8 cellular contexts compared by ENCODE assay signal in genomic region chr3:196868297-196868661, GRCh38. TPM values are rescaled to one million over a fixed set of nuclear protein-coding genes. Genes with fewer than 3 reads are reported as not detected.
DNase-seq lines count a peak whose midpoint lies in the region; ATAC-seq and TF ChIP-seq lines count a peak whose summit lies in the region.

No MANE protein-coding gene starts in this region.

- no peaks in the 10 kb centered on the region for H3K9me3 ChIP-seq in parathyroid adenoma (ENCODE audit: control insufficient read depth, low read length)

- peaks cover 9% of the 10 kb centered on the region for H3K4me1 ChIP-seq in parathyroid adenoma

- H3K4me3 ChIP-seq in parathyroid adenoma (ENCODE audit: low read depth, low read length): peak overlapping the region; percentile 90

- peaks cover 2% of the 10 kb centered on the region for H3K9me3 Mint-ChIP-seq in activated naive CD4-positive, alpha-beta T cell treated with anti-CD3 and anti-CD28 coated beads for 36 hours

- H3K27me3 ChIP-seq in parathyroid adenoma (ENCODE audit: control insufficient read depth, insufficient read depth, low read length): no peaks in the 10 kb centered on the region

- H2AFZ ChIP-seq in parathyroid adenoma: peak overlapping the region; percentile 74

- H3K27me3 Mint-ChIP-seq in activated naive CD4-positive, alpha-beta T cell treated with anti-CD3 and anti-CD28 coated beads for 36 hours (ENCODE audit: low read depth): no peaks in the 10 kb centered on the region

- H3K36me3 Mint-ChIP-seq in activated naive CD4-positive, alpha-beta T cell treated with anti-CD3 and anti-CD28 coated beads for 36 hours (ENCODE audit: low read depth): peaks cover 2% of the 10 kb centered on the region

- CTCF ChIA-PET in activated naive CD4-positive, alpha-beta T cell treated with anti-CD3 and anti-CD28 coated beads for 36 hours (lab: Charles Lee): interaction anchor here (1.1 kb wide), 1 partner anchor 70 kb away, joined by 4 read pairs; no protein-coding TSS in a partner anchor

- H3K4me3 Mint-ChIP-seq in activated naive CD4-positive, alpha-beta T cell treated with anti-CD3 and anti-CD28 coated beads for 36 hours: peak overlapping the region; percentile 97

- peak overlapping the region; percentile 70 for H3K9ac ChIP-seq in parathyroid adenoma

- TF ChIP-seq CTCF in parathyroid adenoma (IDR thresholded peaks at IDR 0.05): no peak

- peak overlapping the region; percentile 66 for H3K4me2 ChIP-seq in parathyroid adenoma (ENCODE audit: low read length)

- H3K27ac ChIP-seq in parathyroid adenoma: peak overlapping the region; percentile 80

- no peaks in the 10 kb centered on the region for H3K36me3 ChIP-seq in parathyroid adenoma (ENCODE audit: control insufficient read depth, insufficient read depth, low read length)

- peaks cover 42% of the 10 kb centered on the region for H3K79me2 ChIP-seq in parathyroid adenoma

- ATAC-seq in Right ventricle myocardium superior (ENCODE audit: poor library complexity): peak; percentile 14

- H3K4me1 Mint-ChIP-seq in activated naive CD4-positive, alpha-beta T cell treated with anti-CD3 and anti-CD28 coated beads for 36 hours (ENCODE audit: low read depth): peaks cover 32% of the 10 kb centered on the region

- peak overlapping the region; percentile 86 for H3K27ac Mint-ChIP-seq in activated naive CD4-positive, alpha-beta T cell treated with anti-CD3 and anti-CD28 coated beads for 36 hours

- intact Hi-C loops in activated naive CD4-positive, alpha-beta T cell treated with anti-CD3 and anti-CD28 coated beads for 36 hours (cut with micrococcal nuclease): loop anchor here (5.0 kb wide), 1 partner anchor 429 kb away; the partner anchor contains the start of gene DLG1
- intact Hi-C loops in Right ventricle myocardium superior (cut with DNase I): loop anchor here (10.0 kb wide), 1 partner anchor 77 kb away; the partner anchor contains the start of gene NCBP2

- peak; percentile 37 for DNase-seq in SIG-M5 treated with dmso at 0.1 percent for 504 hours (lab: John Stamatoyannopoulos, UW; ENCODE audit: unreplicated experiment)
- DNase-seq in SIG-M5 (lab: John Stamatoyannopoulos, UW): no peak
- peak; percentile 30 for DNase-seq in HCEC 1CT
- peak; percentile 54 for DNase-seq in M059J (ENCODE audit: low read depth)
- peak; percentile 32 for DNase-seq in activated naive CD4-positive, alpha-beta T cell treated with anti-CD3 and anti-CD28 coated beads for 36 hours
- DNase-seq in Right ventricle myocardium superior: peak; percentile 44
- DNase-seq in pons (ENCODE audit: low spot score): no peak

RNA-seq across cellular contexts. Expression of gene SENP5, which starts 0.6 kb away (rescaled TPM):
- total RNA-seq in M059J (2014; rRNA removed; shearing (Covaris generic)): 39.3 and 62.4 TPM in 2 replicates
- total RNA-seq in activated naive CD4-positive, alpha-beta T cell treated with anti-CD3 and anti-CD28 coated beads for 36 hours: 10 to 100 TPM; 24.1 to 24.4 TPM
- 18.0 TPM for total RNA-seq in Right ventricle myocardium superior

Comparison
In these comparisons a context has a peak if more than half of its experiments do, and no peak if none do; other contexts are left out.
1. DNase-seq: peak in SIG-M5 treated with dmso at 0.1 percent for 504 hours (single experiment), HCEC 1CT (single experiment), M059J (single experiment), activated naive CD4-positive, alpha-beta T cell treated with anti-CD3 and anti-CD28 coated beads for 36 hours (single experiment) and Right ventricle myocardium superior (single experiment); none in SIG-M5 (single experiment) and pons (single experiment).